1 cellular context compared by ENCODE assay signal in the genomic region with DNA sequence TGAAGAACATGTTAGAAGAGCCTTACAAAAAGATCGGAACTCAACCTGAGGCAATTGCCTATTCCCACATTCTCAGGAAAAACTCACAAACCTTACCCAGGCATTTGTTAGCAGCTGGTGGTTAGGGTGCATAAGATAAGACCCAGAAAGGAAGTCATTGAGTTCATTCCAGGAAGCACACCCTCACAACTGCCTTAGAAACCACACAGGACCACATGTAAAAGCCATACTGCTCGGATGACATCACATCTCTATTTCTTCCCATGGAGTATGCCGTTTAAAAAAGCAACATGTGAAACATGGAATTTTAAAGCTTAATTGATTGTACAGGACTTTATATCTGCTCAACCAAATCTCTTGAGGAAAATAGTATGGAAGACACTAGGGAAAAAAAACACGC.
TF ChIP-seq lines count a peak whose summit lies in the region.

No MANE protein-coding gene starts in this region.

TF ChIP-seq in HepG2, 621 proteins besides CTCF, POLR2A, EP300 and RAD21 (continued from another document):
- TF ChIP-seq ZNF333 (CRISPR knock-in tag; IDR thresholded peaks at IDR 0.05; ENCODE audit: borderline replicate concordance): no peak
- no peak for TF ChIP-seq NFE2L1 (CRISPR knock-in tag; IDR thresholded peaks at IDR 0.05; ENCODE audit: borderline replicate concordance)
- no peak for TF ChIP-seq ZNF234 (CRISPR knock-in tag; conservative IDR thresholded peaks at IDR 0.05)
- no peak for TF ChIP-seq MBNL3 (CRISPR knock-in tag; conservative IDR thresholded peaks at IDR 0.05)
- TF ChIP-seq ZNF143 (CRISPR knock-in tag; IDR thresholded peaks at IDR 0.05): no peak
- no peak for TF ChIP-seq AGO2 (optimal IDR thresholded peaks at IDR 0.05; ENCODE audit: low read depth, low read length)
- TF ChIP-seq ZNF530 (CRISPR knock-in tag; IDR thresholded peaks at IDR 0.05; ENCODE audit: low read depth): no peak
- TF ChIP-seq ZSCAN21 (CRISPR knock-in tag; IDR thresholded peaks at IDR 0.05; ENCODE audit: borderline replicate concordance): no peak
- no peak for TF ChIP-seq NBN (conservative IDR thresholded peaks at IDR 0.05)
- no peak for TF ChIP-seq ARHGAP35 (CRISPR knock-in tag; IDR thresholded peaks at IDR 0.05; ENCODE audit: borderline replicate concordance)
- TF ChIP-seq, protein P1, sequence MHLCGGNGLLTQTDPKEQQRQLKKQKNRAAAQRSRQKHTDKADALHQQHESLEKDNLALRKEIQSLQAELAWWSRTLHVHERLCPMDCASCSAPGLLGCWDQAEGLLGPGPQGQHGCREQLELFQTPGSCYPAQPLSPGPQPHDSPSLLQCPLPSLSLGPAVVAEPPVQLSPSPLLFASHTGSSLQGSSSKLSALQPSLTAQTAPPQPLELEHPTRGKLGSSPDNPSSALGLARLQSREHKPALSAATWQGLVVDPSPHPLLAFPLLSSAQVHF (CRISPR knock-in tag; IDR thresholded peaks at IDR 0.05): no peak
- TF ChIP-seq ZBTB7B (CRISPR knock-in tag; IDR thresholded peaks at IDR 0.05): no peak
- no peak for TF ChIP-seq JUN (CRISPR knock-in tag; IDR thresholded peaks at IDR 0.05)
